ENCODE assay signal across 10 cellular contexts in the genomic region with DNA sequence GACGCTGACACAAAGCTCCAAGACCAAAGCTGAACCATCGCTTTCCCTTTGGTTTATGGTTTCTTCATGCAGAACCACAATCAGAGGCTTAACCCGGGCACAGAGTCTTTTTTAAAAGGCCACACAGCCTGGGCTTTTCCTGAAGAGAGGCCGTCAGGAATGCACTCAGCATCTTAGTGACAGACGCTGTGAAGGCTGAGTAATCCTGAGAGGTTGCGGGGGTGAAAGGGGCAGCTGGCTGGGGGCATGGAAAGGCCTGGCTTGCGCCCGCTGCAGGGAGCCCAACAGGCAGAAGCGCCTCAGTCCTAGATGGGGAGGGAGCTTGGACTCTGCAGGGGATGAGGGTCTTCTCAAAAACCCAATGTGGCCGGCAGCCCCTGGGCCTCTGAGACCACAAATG. TPM values are rescaled to one million over a fixed set of nuclear protein-coding genes. Genes with fewer than 3 reads are reported as not detected.
A peak's percentile ranks its signal among the peaks of the same experiment; 100 is the strongest.
DNase-seq lines count a peak whose midpoint lies in the region; ATAC-seq, FAIRE-seq and TF ChIP-seq lines count a peak whose summit lies in the region.
"Had no signal": no experiment of that assay in that cellular context is flagged by ENCODE, and none has a peak within 500 bp of the region (broad histone marks: within the 10 kb centered on the region; RNA-seq: fewer than 3 reads in every experiment).

No MANE protein-coding gene starts in this region.

- H3K4me3 ChIP-seq in KMS-11 (IDR thresholded peaks at IDR 0.05; ENCODE audit: insufficient read depth, low read depth, low read length) (no peak overlapping the region), neutrophil (ENCODE audit: low read depth in 1 of 2, low read length in 1 of 2) (no peak overlapping the region), kidney (ENCODE audit: low read length in 2 of 2) (peak overlapping the region in 1 of 2 donors; percentile 27)
- H3K4me3 ChIP-seq: testis had no signal

- intact Hi-C loops in kidney (cut with DNase I): loop anchor here (5.0 kb wide), 1 partner anchor 64 kb away; no protein-coding TSS in a partner anchor

- peaks cover 7% of the 10 kb centered on the region; the same call in 1 of the 2 replicates for H3K36me3 ChIP-seq in KMS-11 (ENCODE audit: insufficient read depth)
- peaks cover 32% of the 10 kb centered on the region for H3K36me3 ChIP-seq in neutrophil
- peaks cover 11 to 12% of the 10 kb centered on the region in 2 donors for H3K36me3 ChIP-seq in kidney (ENCODE audit: control insufficient read depth in 1 of 2, insufficient read depth in 2 of 2, low read length in 2 of 2)

- H3K79me2 ChIP-seq in KMS-11 (ENCODE audit: insufficient read depth, low read depth): peaks cover 92% of the 10 kb centered on the region

- H3K27ac ChIP-seq in KMS-11 (peak overlapping the region; percentile 64), cingulate gyrus (ENCODE audit: low read depth, low read length) (peak overlapping the region; percentile 10), neutrophil (peak overlapping the region; percentile 16), kidney (ENCODE audit: low read depth in 2 of 2, low read length in 2 of 2) (peak overlapping the region in 1 of 2 donors; percentile 24)

- H3K4me2 ChIP-seq in KMS-11: peak overlapping the region; percentile 76

- no peaks in the 10 kb centered on the region for H3K9me3 ChIP-seq in neutrophil
- H3K9me3 ChIP-seq in kidney (ENCODE audit: control insufficient read depth in 1 of 2, low read length in 2 of 2): no peaks in the 10 kb centered on the region
- H3K9me3 ChIP-seq: testis had no signal

- TF ChIP-seq CTCF in KMS-11 (conservative IDR thresholded peaks at IDR 0.05; ENCODE audit: low read depth, low read length): no peak; the same call in 1 of the 2 replicates
- no peak for TF ChIP-seq CTCF in neutrophil (IDR thresholded peaks at IDR 0.05)
- no peak for TF ChIP-seq CTCF in kidney (IDR thresholded peaks at IDR 0.05; ENCODE audit: borderline replicate concordance, extremely low read depth, insufficient read depth)

- H2AFZ ChIP-seq in KMS-11 (ENCODE audit: low read depth): no peak overlapping the region

- H3K27me3 ChIP-seq in KMS-11 (ENCODE audit: insufficient read depth, low read depth) (no peaks in the 10 kb centered on the region), neutrophil (no peaks in the 10 kb centered on the region)
- H3K27me3 ChIP-seq: testis had no signal

- DNase-seq in AG20443 (ENCODE audit: low spot score) (peak; percentile 47), kidney (no peak), amygdala (lab: John Stamatoyannopoulos, UW) (no peak)
- DNase-seq: activated gamma-delta T cell treated with Interleukin-2 at 50 U/mL for 16 hours, testis had no signal

- peaks cover 28% of the 10 kb centered on the region for H4K20me1 ChIP-seq in KMS-11 (ENCODE audit: insufficient read depth)

- ATAC-seq in GM19395 (IDR thresholded peaks at IDR 0.05; ENCODE audit: unreplicated experiment) (no peak), HG03565 (IDR thresholded peaks at IDR 0.05; ENCODE audit: unreplicated experiment) (no peak)

- FAIRE-seq in kidney (lab: Jason Lieb, UNC): no peak

- H3K4me1 ChIP-seq in KMS-11 (ENCODE audit: low read depth, poor library complexity, severe bottlenecking): peaks cover 79% of the 10 kb centered on the region
- peaks cover 80 to 82% of the 10 kb centered on the region in 2 experiments for H3K4me1 ChIP-seq in neutrophil (ENCODE audit: control insufficient read depth in 1 of 2, insufficient read depth in 1 of 2, low read depth in 1 of 2, low read length in 1 of 2)
- H3K4me1 ChIP-seq in kidney (ENCODE audit: control insufficient read depth in 1 of 2, insufficient read depth in 1 of 2, low read depth in 1 of 2, low read length in 2 of 2): peaks cover 51 to 69% of the 10 kb centered on the region in 2 donors

- H3K9ac ChIP-seq in KMS-11: peak overlapping the region; percentile 10; the same call in 1 of the 2 replicates
- peak overlapping the region in 1 of 2 donors; percentile 48 for H3K9ac ChIP-seq in kidney (ENCODE audit: low read length in 2 of 2)

RNA-seq across cellular contexts. Expression of a gene that starts 13.6 kb away (rescaled TPM):
- total RNA-seq in kidney: 198 TPM
- 46.0 TPM for polyA plus RNA-seq in kidney (ENCODE audit: insufficient read depth, low read depth, low replicate concordance)

RNA-seq across cellular contexts. Expression of a gene that starts 14.4 kb away (rescaled TPM):
- total RNA-seq in kidney: 7.7 TPM
- 4.1 TPM for polyA plus RNA-seq in kidney (ENCODE audit: insufficient read depth, low read depth, low replicate concordance)

RNA-seq across cellular contexts. Expression of a gene that starts 50.4 kb away (rescaled TPM):
- total RNA-seq in kidney: 32.8 TPM
- 84.6 TPM for polyA plus RNA-seq in kidney (ENCODE audit: insufficient read depth, low read depth, low replicate concordance)
